In the genomic region with DNA sequence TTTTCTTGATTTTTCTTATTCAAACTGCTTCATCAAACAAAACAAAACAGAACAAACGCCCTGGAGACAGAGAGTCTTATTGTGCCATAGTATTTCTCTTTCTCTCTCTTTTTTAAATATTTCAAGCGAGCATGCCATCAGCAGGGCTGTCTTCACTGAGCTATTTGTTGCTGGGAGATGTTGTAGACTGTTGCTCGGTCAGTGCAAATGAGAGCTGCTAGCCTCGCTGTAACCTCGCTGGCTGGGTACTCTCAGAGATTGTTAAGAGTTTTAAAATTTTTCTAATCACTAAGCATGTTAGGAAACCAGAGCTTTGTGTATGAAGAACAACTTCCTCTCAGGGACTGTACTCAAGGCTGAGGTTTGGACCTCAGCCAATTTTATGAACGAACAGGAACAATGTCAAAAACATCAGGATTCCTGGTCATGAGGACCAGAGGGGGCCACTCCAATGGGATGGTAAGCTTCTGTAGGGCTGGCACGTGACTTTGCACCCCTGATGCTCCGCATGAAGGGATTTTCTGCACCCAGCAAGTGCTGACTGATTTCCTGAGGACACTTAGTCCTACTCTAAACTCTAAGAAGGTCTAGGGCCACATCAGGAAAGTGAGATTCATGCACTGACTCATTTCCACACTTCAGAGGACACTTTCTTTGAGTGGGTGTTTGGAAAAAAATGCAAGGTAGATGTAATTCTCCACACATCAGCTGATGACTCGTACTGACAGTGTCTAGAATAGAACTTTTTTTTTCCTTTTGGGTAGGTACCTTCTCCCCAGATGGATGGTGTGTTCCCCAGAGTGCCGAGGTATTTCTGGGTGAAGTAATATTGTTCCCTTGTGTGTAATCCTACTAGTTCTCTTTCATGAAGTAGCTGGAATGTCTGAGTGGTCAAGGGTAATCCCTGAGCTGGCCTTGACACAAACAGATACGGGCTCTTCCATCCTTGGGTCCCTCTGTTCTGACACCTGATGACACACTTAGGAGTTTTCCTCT, we compare ENCODE assay signal across 8 cellular contexts. TPM values are rescaled to one million over a fixed set of nuclear protein-coding genes. Genes with fewer than 3 reads are reported as not detected.
A peak's percentile ranks its signal among the peaks of the same experiment; 100 is the strongest.
DNase-seq lines count a peak whose midpoint lies in the region; ATAC-seq and TF ChIP-seq lines count a peak whose summit lies in the region.

No MANE protein-coding gene starts in this region.

- H3K9ac ChIP-seq in MM.1S (ENCODE audit: low read length), result no peak overlapping the region

- H2AFZ ChIP-seq in MM.1S (ENCODE audit: low read length), result no peak overlapping the region

- H3K27ac ChIP-seq in HL-60 (replicated peaks), result peak overlapping the region; percentile 72
- peak overlapping the region; percentile 4 to 61 for H3K27ac ChIP-seq in esophagus (ENCODE audit: low read depth in 2 of 2, low read length in 1 of 2)
- no peak overlapping the region for H3K27ac ChIP-seq in MM.1S (ENCODE audit: low read length)

- H3K4me3 ChIP-seq in HL-60 (replicated peaks; ENCODE audit: insufficient read depth, low read length), result no peak overlapping the region
- no peak overlapping the region for H3K4me3 ChIP-seq in esophagus (ENCODE audit: low read depth in 1 of 2, low read length in 2 of 2)
- no peak overlapping the region for H3K4me3 ChIP-seq in MM.1S (ENCODE audit: low read length)

- H3K4me1 ChIP-seq in esophagus (ENCODE audit: control insufficient read depth in 2 of 2, insufficient read depth in 2 of 2, low read length in 1 of 2), result no peaks in the 10 kb centered on the region
- H3K4me1 ChIP-seq in MM.1S (ENCODE audit: low read length), result no peaks in the 10 kb centered on the region

- DNase-seq in DMS53 (lab: John Stamatoyannopoulos, UW) (peak; percentile 80), HL-60 (ENCODE audit: low read depth in 1 of 2, low spot score in 1 of 2) (peak; percentile 45 to 79), pons (ENCODE audit: low spot score) (peak; percentile 67), MM.1S (no peak), putamen (ENCODE audit: low spot score) (no peak)
- DNase-seq in activated CD4-positive, alpha-beta T cell treated with anti-CD3 and anti-CD28 coated beads for 48 hours, result peak; percentile 66

- no peaks in the 10 kb centered on the region for H3K36me3 ChIP-seq in esophagus (ENCODE audit: control insufficient read depth in 2 of 2, insufficient read depth in 2 of 2, low read length in 1 of 2)
- no peaks in the 10 kb centered on the region for H3K36me3 ChIP-seq in MM.1S (replicated peaks; ENCODE audit: insufficient read depth, low read length)

- no peaks in the 10 kb centered on the region for H3F3A ChIP-seq in MM.1S (ENCODE audit: insufficient read depth, low read length)

- H4K20me1 ChIP-seq in MM.1S (ENCODE audit: insufficient read depth, low read length), result no peaks in the 10 kb centered on the region

- H3K9me3 ChIP-seq in esophagus (ENCODE audit: control insufficient read depth in 2 of 2, insufficient read depth in 1 of 2, low read depth in 1 of 2, low read length in 1 of 2) (no peaks in the 10 kb centered on the region), MM.1S (replicated peaks; ENCODE audit: insufficient read depth, low read length) (no peaks in the 10 kb centered on the region)

- no peak for TF ChIP-seq CTCF in HL-60 (IDR thresholded peaks at IDR 0.05; ENCODE audit: insufficient read depth, low read length)
- TF ChIP-seq CTCF in MM.1S (IDR thresholded peaks at IDR 0.05; ENCODE audit: low read length), result no peak

- H3K4me2 ChIP-seq in MM.1S (ENCODE audit: low read depth, low read length), result no peak overlapping the region

- no peaks in the 10 kb centered on the region for H3K79me2 ChIP-seq in MM.1S (ENCODE audit: low read length)

- H3K9me2 ChIP-seq in MM.1S (replicated peaks; ENCODE audit: insufficient read depth, low read length), result no peaks in the 10 kb centered on the region

- peak; percentile 84 for ATAC-seq in GM21381 (IDR thresholded peaks at IDR 0.05; ENCODE audit: unreplicated experiment)

- 43 to 46% methylated on average over 11 of the region's 11 CpGs for WGBS in esophagus, 2 donors

- H3K27me3 ChIP-seq in HL-60 (ENCODE audit: insufficient read depth, poor library complexity, severe bottlenecking), result no peaks in the 10 kb centered on the region
- H3K27me3 ChIP-seq in esophagus (ENCODE audit: control insufficient read depth in 1 of 2, insufficient read depth in 2 of 2, low read length in 2 of 2), result no peaks in the 10 kb centered on the region
- no peaks in the 10 kb centered on the region for H3K27me3 ChIP-seq in MM.1S (replicated peaks; ENCODE audit: insufficient read depth, low read length)

RNA-seq across cellular contexts. Expression of a gene that starts 59.7 kb away (rescaled TPM):
- polyA plus RNA-seq in esophagus, result 10 to 100 TPM; 11.7 to 12.7 TPM

Comparison
In these comparisons a context has a peak if more than half of its experiments do, and no peak if none do; other contexts are left out.
1. DNase-seq: peak in DMS53 (single experiment), HL-60 (2 of 2), activated CD4-positive, alpha-beta T cell treated with anti-CD3 and anti-CD28 coated beads for 48 hours (single experiment) and pons (single experiment); none in MM.1S (single experiment) and putamen (single experiment).